Comparison of ENCODE assay signal across 7 cellular contexts in the genomic region with DNA sequence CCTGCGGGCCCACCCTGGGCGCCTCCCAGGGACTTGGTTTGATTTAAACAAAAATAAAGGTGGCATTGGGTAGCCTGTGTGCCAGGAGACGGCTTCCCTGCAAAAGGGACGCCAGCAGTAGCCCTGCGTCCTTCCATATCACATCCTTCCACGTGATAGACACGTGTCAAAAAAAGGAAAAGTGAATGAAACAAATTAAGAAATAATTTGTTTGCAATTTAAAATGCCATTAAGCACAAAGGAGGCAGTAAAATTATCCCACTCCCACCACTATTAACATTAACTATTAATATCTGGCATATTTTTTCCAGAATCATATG. TPM values are rescaled to one million over a fixed set of nuclear protein-coding genes. Genes with fewer than 3 reads are reported as not detected.
DNase-seq lines count a peak whose midpoint lies in the region; ATAC-seq and TF ChIP-seq lines count a peak whose summit lies in the region.

No MANE protein-coding gene starts in this region.

- peaks cover 15 to 30% of the 10 kb centered on the region in 2 donors for H3K36me3 ChIP-seq in stomach smooth muscle (ENCODE audit: control insufficient read depth in 2 of 2, insufficient read depth in 2 of 2, low read length in 2 of 2)

- H3K4me1 Mint-ChIP-seq in activated naive CD8-positive, alpha-beta T cell treated with anti-CD3 and anti-CD28 coated beads, Interleukin-2, amount 50 U/mL, for 24 hours = peaks cover 16% of the 10 kb centered on the region
- H3K4me1 Mint-ChIP-seq in immature natural killer cell = peaks cover 19% of the 10 kb centered on the region in 2 donors

- H3K27ac Mint-ChIP-seq in activated naive CD8-positive, alpha-beta T cell treated with anti-CD3 and anti-CD28 coated beads, Interleukin-2, amount 50 U/mL, for 24 hours = peak overlapping the region; percentile 65
- peak overlapping the region; percentile 64 to 90 (median 85) for H3K27ac Mint-ChIP-seq in immature natural killer cell

- TF ChIP-seq CTCF in HFF-Myc (IDR thresholded peaks at IDR 0.05; ENCODE audit: low read depth, low read length, missing control alignments) = no peak

- H3K27ac ChIP-seq in stomach smooth muscle (ENCODE audit: low read length) = peak overlapping the region; percentile 82

- DNase-seq in HFF-Myc (ENCODE audit: extremely low read depth, low read depth) (no peak), immature natural killer cell (no peak), HuH-7.5 (ENCODE audit: low spot score) (no peak)
- no peak for DNase-seq in activated naive CD8-positive, alpha-beta T cell treated with anti-CD3 and anti-CD28 coated beads, Interleukin-2, amount 50 U/mL, for 24 hours

- H3K4me3 ChIP-seq in HFF-Myc (replicated peaks; ENCODE audit: low read depth, low read length) (peak overlapping the region; percentile 21), stomach smooth muscle (ENCODE audit: low read length in 2 of 2) (peak overlapping the region in 1 of 2 donors; percentile 57)

- H3K4me1 ChIP-seq in stomach smooth muscle (ENCODE audit: control insufficient read depth, insufficient read depth, low read length) = peaks cover 68% of the 10 kb centered on the region

- H3K36me3 Mint-ChIP-seq in activated naive CD8-positive, alpha-beta T cell treated with anti-CD3 and anti-CD28 coated beads, Interleukin-2, amount 50 U/mL, for 24 hours (ENCODE audit: low read depth) = no peaks in the 10 kb centered on the region
- peaks cover 0 to 4% (median 0%) of the 10 kb centered on the region in 3 donors for H3K36me3 Mint-ChIP-seq in immature natural killer cell

- peak overlapping the region; percentile 1 to 71 for H3K9ac ChIP-seq in stomach smooth muscle (ENCODE audit: low read length in 2 of 2)

- no peaks in the 10 kb centered on the region for H3K9me3 Mint-ChIP-seq in activated naive CD8-positive, alpha-beta T cell treated with anti-CD3 and anti-CD28 coated beads, Interleukin-2, amount 50 U/mL, for 24 hours
- no peaks in the 10 kb centered on the region for H3K9me3 Mint-ChIP-seq in immature natural killer cell

- no peaks in the 10 kb centered on the region for H3K27me3 ChIP-seq in stomach smooth muscle (ENCODE audit: control insufficient read depth in 1 of 2, insufficient read depth in 2 of 2, low read length in 2 of 2)

- H3K27me3 Mint-ChIP-seq in activated naive CD8-positive, alpha-beta T cell treated with anti-CD3 and anti-CD28 coated beads, Interleukin-2, amount 50 U/mL, for 24 hours = no peaks in the 10 kb centered on the region
- H3K27me3 Mint-ChIP-seq in immature natural killer cell (ENCODE audit: low read depth in 3 of 3) = peaks cover 0 to 9% (median 8%) of the 10 kb centered on the region in 3 donors

- H3K9me3 ChIP-seq in stomach smooth muscle (ENCODE audit: control insufficient read depth in 2 of 2, low read length in 2 of 2) = no peaks in the 10 kb centered on the region

- no peak for ATAC-seq in activated naive CD8-positive, alpha-beta T cell treated with anti-CD3 and anti-CD28 coated beads, Interleukin-2, amount 50 U/mL, for 24 hours
- ATAC-seq in GM18520 (IDR thresholded peaks at IDR 0.05; ENCODE audit: unreplicated experiment) (no peak), esophagus mucosa (no peak)

- H3K4me3 Mint-ChIP-seq in activated naive CD8-positive, alpha-beta T cell treated with anti-CD3 and anti-CD28 coated beads, Interleukin-2, amount 50 U/mL, for 24 hours = no peak overlapping the region
- H3K4me3 Mint-ChIP-seq in immature natural killer cell = peak overlapping the region in 2 of 5 donors; percentile 4 to 72

RNA-seq across cellular contexts. Expression of a gene that starts 7.6 kb away (rescaled TPM):
- polyA plus RNA-seq in immature natural killer cell = under 1 TPM; 0.22 to 0.96 (median 0.26) TPM
- total RNA-seq in esophagus mucosa = 1.2 TPM

RNA-seq across cellular contexts. Expression of a gene that starts 42.1 kb away (rescaled TPM):
- polyA plus RNA-seq in immature natural killer cell = 1 to 10 TPM in 1 of 3 donors, under 1 TPM in 1, not detected in 1; 0.39 to 2.4 TPM
- total RNA-seq in esophagus mucosa = 3.4 TPM
